Comparison of ENCODE assay signal across 31 cellular contexts in genomic region chr16:78837706-78838105, GRCh38.
"Had no signal": no experiment of that assay in that cellular context is flagged by ENCODE, and none has a peak within 500 bp of the region (broad histone marks: within the 10 kb centered on the region; RNA-seq: fewer than 3 reads in every experiment).

No MANE protein-coding gene starts in this region.

- H3K4me3 ChIP-seq: adrenal gland, body of pancreas, breast epithelium had no signal

- H3K9me3 Mint-ChIP-seq: activated B cell treated with CpG ODN at 0.5 μM for 24 hours; activated CD8-positive, alpha-beta T cell treated with anti-CD3 and anti-CD28 coated beads for 36 hours; activated naive CD4-positive, alpha-beta T cell treated with anti-CD3 and anti-CD28 coated beads for 36 hours; activated naive CD4-positive, alpha-beta T cell treated with anti-CD3 and anti-CD28 coated beads, Interleukin-2, amount 50 U/mL, for 72 hours; activated naive CD8-positive, alpha-beta T cell treated with anti-CD3 and anti-CD28 coated beads for 36 hours; activated T-cell treated with anti-CD3 and anti-CD28 coated beads, Interleukin-2, amount 50 U/mL, for 24 hours; activated T-helper 1 cell treated with anti-CD3 and anti-CD28 coated beads, Interleukin-12 subunit alpha, Interleukin-12 subunit beta, Interleukin-2, Interleukin-4 antibody, amounts not matched to agents 30 ng/mL and 10 ng/mL and 1 ng/mL, durations not matched to agents 14 hours and 24 hours and 36 hours; activated T-helper 17 cell treated with anti-CD3 and anti-CD28 coated beads, Interleukin-2, amount 50 U/mL, for 72 hours; T-helper 1 cell treated with Interleukin-12 subunit alpha and Interleukin-12 subunit beta and Interleukin-4 antibody, amounts not matched to agents 30 μg/mL and 1 μg/mL, for 36 hours; T-helper 2 cell treated with Interferon-gamma antibody and Interleukin-4, amounts not matched to agents 5 μg/mL and 100 μg/mL, for 36 hours had no signal

- H3K4me1 Mint-ChIP-seq: activated naive CD8-positive, alpha-beta T cell treated with anti-CD3 and anti-CD28 coated beads for 36 hours had no signal

- H3K36me3 ChIP-seq: adrenal gland, brain microvascular endothelial cell, breast epithelium had no signal

- H3K27ac ChIP-seq: adrenal gland, body of pancreas, brain microvascular endothelial cell, breast epithelium, VCaP had no signal

- H3K36me3 Mint-ChIP-seq: activated naive CD4-positive, alpha-beta T cell treated with anti-CD3 and anti-CD28 coated beads, Interleukin-2, amount 50 U/mL, for 72 hours; activated naive CD8-positive, alpha-beta T cell treated with anti-CD3 and anti-CD28 coated beads for 36 hours had no signal

- H3K27ac Mint-ChIP-seq: activated B cell treated with CpG ODN at 0.5 μM for 24 hours; activated naive CD8-positive, alpha-beta T cell treated with anti-CD3 and anti-CD28 coated beads for 36 hours had no signal

- H3K27me3 ChIP-seq: adrenal gland, body of pancreas, brain microvascular endothelial cell, breast epithelium had no signal

- H3K4me3 Mint-ChIP-seq: activated B cell treated with CpG ODN at 0.5 μM for 24 hours; activated CD8-positive, alpha-beta T cell treated with anti-CD3 and anti-CD28 coated beads for 36 hours; activated naive CD4-positive, alpha-beta T cell treated with anti-CD3 and anti-CD28 coated beads for 36 hours; activated naive CD8-positive, alpha-beta T cell treated with anti-CD3 and anti-CD28 coated beads for 36 hours; T-helper 1 cell treated with Interleukin-12 subunit alpha and Interleukin-12 subunit beta and Interleukin-4 antibody, amounts not matched to agents 30 μg/mL and 1 μg/mL, for 36 hours had no signal

- H3K9me3 ChIP-seq: adrenal gland, body of pancreas, breast epithelium had no signal

- ATAC-seq: activated CD8-positive, alpha-beta T cell treated with anti-CD3 and anti-CD28 coated beads for 36 hours; body of pancreas had no signal

- H3K27me3 Mint-ChIP-seq: activated B cell treated with CpG ODN at 0.5 μM for 24 hours; activated CD4-positive, alpha-beta T cell treated with anti-CD3 and anti-CD28 coated beads, Interleukin-2, amount 10 ng/mL, durations not matched to agents 24 days and 14 days; activated CD8-positive, alpha-beta T cell treated with anti-CD3 and anti-CD28 coated beads for 36 hours; activated naive CD8-positive, alpha-beta T cell treated with anti-CD3 and anti-CD28 coated beads for 36 hours; activated T-cell treated with anti-CD3 and anti-CD28 coated beads, Interleukin-2, amount 50 U/mL, for 24 hours; activated T-helper 17 cell treated with anti-CD3 and anti-CD28 coated beads, Interleukin-2, amount 50 U/mL, for 72 hours had no signal

- H3K4me1 ChIP-seq: adrenal gland, body of pancreas, breast epithelium had no signal

- DNase-seq: activated B cell treated with CpG ODN at 0.5 μM for 24 hours; activated CD4-positive, alpha-beta T cell treated with anti-CD3 and anti-CD28 coated beads, Interleukin-2, amount 10 ng/mL, durations not matched to agents 24 days and 14 days; activated CD4-positive, alpha-beta T cell treated with anti-CD3 and anti-CD28 coated beads, Interleukin-2, amount 50 U/mL, for 1 hour; activated CD4-positive, alpha-beta T cell treated with anti-CD3 and anti-CD28 coated beads, Interleukin-2, amount 50 U/mL, for 4 hours; activated CD4-positive, CD25-positive, alpha-beta regulatory T cell treated with anti-CD3 and anti-CD28 coated beads, Interleukin-2, amount 50 U/mL, for 72 hours; activated CD8-positive, alpha-beta memory T cell treated with anti-CD3 and anti-CD28 coated beads, Interleukin-2, amount 50 U/mL, for 4 hours; activated CD8-positive, alpha-beta T cell treated with anti-CD3 and anti-CD28 coated beads for 36 hours; activated effector memory CD4-positive, alpha-beta T cell treated with anti-CD3 and anti-CD28 coated beads, Interleukin-2, amount 50 U/mL, for 16 hours; activated gamma-delta T cell treated with Interleukin-2 at 50 U/mL for 16 hours; activated naive CD4-positive, alpha-beta T cell; activated naive CD4-positive, alpha-beta T cell treated with anti-CD3 and anti-CD28 coated beads for 36 hours; activated naive CD4-positive, alpha-beta T cell treated with anti-CD3 and anti-CD28 coated beads, Interleukin-2, amount 50 U/mL, for 16 hours; activated naive CD8-positive, alpha-beta T cell treated with anti-CD3 and anti-CD28 coated beads for 36 hours; activated T-cell treated with anti-CD3 and anti-CD28 coated beads for 4 hours; activated T-cell treated with anti-CD3 and anti-CD28 coated beads, Interleukin-2, amount 50 U/mL, for 24 hours; activated T-cell treated with anti-CD3 and anti-CD28 coated beads, Interleukin-2, amount 50 U/mL, for 48 hours; adrenal gland; amniotic stem cell; aorta; body of pancreas; brain microvascular endothelial cell; central memory CD4-positive, alpha-beta T cell; SW 1271; T-helper 9 cell had no signal
